Comparison of ENCODE assay signal across 8 cellular contexts in genomic region chr2:62197017-62197586, GRCh38. TPM values are rescaled to one million over a fixed set of nuclear protein-coding genes. Genes with fewer than 3 reads are reported as not detected.
DNase-seq lines count a peak whose midpoint lies in the region; ATAC-seq, FAIRE-seq and TF ChIP-seq lines count a peak whose summit lies in the region.

No MANE protein-coding gene starts in this region.

- under 1% methylated on average over 25 of the region's 31 CpGs for WGBS in mesenchymal stem cell

- no peak overlapping the region for H2BK120ac ChIP-seq in mesenchymal stem cell (ENCODE audit: low read depth, low read length)

- no peak overlapping the region for H2BK12ac ChIP-seq in mesenchymal stem cell (ENCODE audit: low read length in 2 of 2)

- no peaks in the 10 kb centered on the region for H3K27me3 ChIP-seq in mesenchymal stem cell (ENCODE audit: control insufficient read depth in 1 of 2, insufficient read depth in 1 of 2, low read length in 2 of 2)

- peak overlapping the region; percentile 14 for H4K8ac ChIP-seq in mesenchymal stem cell (ENCODE audit: low read length)

- H2AFZ ChIP-seq in mesenchymal stem cell (ENCODE audit: low read depth, low read length), result no peak overlapping the region

- peaks cover 4% of the 10 kb centered on the region for H3K79me1 ChIP-seq in mesenchymal stem cell (replicated peaks; ENCODE audit: low read length, poor library complexity, severe bottlenecking)

- H3K27me3 Mint-ChIP-seq in chondrocyte (ENCODE audit: low read depth), result no peaks in the 10 kb centered on the region

- H3K4me2 ChIP-seq in mesenchymal stem cell (ENCODE audit: low read length, poor library complexity, severe bottlenecking), result peak overlapping the region; percentile 96

- H3K14ac ChIP-seq in mesenchymal stem cell (ENCODE audit: low read length in 2 of 2), result no peak overlapping the region

- ATAC-seq in HG02678 (IDR thresholded peaks at IDR 0.05; ENCODE audit: unreplicated experiment), result peak; percentile 14
- ATAC-seq in GM19452 (IDR thresholded peaks at IDR 0.05; ENCODE audit: unreplicated experiment), result no peak

- H2BK5ac ChIP-seq in mesenchymal stem cell (ENCODE audit: low read depth, low read length, poor library complexity, severe bottlenecking), result no peak overlapping the region

- no peak overlapping the region for H4K91ac ChIP-seq in mesenchymal stem cell (ENCODE audit: low read length)

- no peaks in the 10 kb centered on the region for H3K9me3 Mint-ChIP-seq in chondrocyte (ENCODE audit: low read depth)

- H3K4me1 ChIP-seq in mesenchymal stem cell (ENCODE audit: control insufficient read depth, insufficient read depth, low read depth, low read length), result peaks cover 4% of the 10 kb centered on the region

- DNase-seq in CD1c-positive myeloid dendritic cell (ENCODE audit: extremely low spot score) (peak; percentile 32), UCSD-AML1 (lab: John Stamatoyannopoulos, UW; ENCODE audit: unreplicated experiment) (peak; percentile 29), chondrocyte (ENCODE audit: low spot score) (no peak), mesenchymal stem cell (no peak), substantia nigra (lab: John Stamatoyannopoulos, UW) (peak in 7 of 49 donors; percentile 8 to 37 (median 19)), GM12892 (ENCODE audit: insufficient read length) (no peak)

- H3K4me3 ChIP-seq in mesenchymal stem cell (ENCODE audit: insufficient read depth in 1 of 2, low read depth in 1 of 2, low read length in 2 of 2), result peak overlapping the region; percentile 94 to 97

- TF ChIP-seq POLR2A in GM12892 (IDR thresholded peaks at IDR 0.05; ENCODE audit: low read depth, low read length), result no peak

- H3K27ac Mint-ChIP-seq in chondrocyte (ENCODE audit: unreplicated experiment), result peak overlapping the region; percentile 45

- H2BK15ac ChIP-seq in mesenchymal stem cell (ENCODE audit: low read depth, poor library complexity, severe bottlenecking), result no peak overlapping the region

- no peak overlapping the region for H3K23ac ChIP-seq in mesenchymal stem cell (ENCODE audit: low read length in 2 of 2)

- no peak overlapping the region for H2AK5ac ChIP-seq in mesenchymal stem cell (ENCODE audit: low read length, severe bottlenecking)

- no peak overlapping the region for H3K4ac ChIP-seq in mesenchymal stem cell (ENCODE audit: low read depth in 1 of 2, low read length in 2 of 2)

- TF ChIP-seq CTCF in chondrocyte (IDR thresholded peaks at IDR 0.05), result peak; percentile 59

- no peak overlapping the region for H3K18ac ChIP-seq in mesenchymal stem cell (ENCODE audit: low read depth in 1 of 2, low read length in 2 of 2)

- no peaks in the 10 kb centered on the region for H3K9me3 ChIP-seq in mesenchymal stem cell (ENCODE audit: control insufficient read depth, low read length)

- H3K36me3 ChIP-seq in mesenchymal stem cell (ENCODE audit: control insufficient read depth in 1 of 2, insufficient read depth in 2 of 2, low read depth in 1 of 2, low read length in 2 of 2), result no peaks in the 10 kb centered on the region

- H3K27ac ChIP-seq in mesenchymal stem cell (ENCODE audit: low read length, poor library complexity, severe bottlenecking), result no peak overlapping the region
- H3K27ac ChIP-seq in substantia nigra (ENCODE audit: low read depth, low read length, poor library complexity, severe bottlenecking), result peak overlapping the region; percentile 83

- H3K4me1 Mint-ChIP-seq in chondrocyte (ENCODE audit: low read depth), result peaks cover 45% of the 10 kb centered on the region

- H3K4me3 Mint-ChIP-seq in chondrocyte (ENCODE audit: unreplicated experiment), result peak overlapping the region; percentile 84

- peak overlapping the region; percentile 91 for H3K9ac ChIP-seq in mesenchymal stem cell (ENCODE audit: low read length)

- no peak for FAIRE-seq in GM12892 (lab: Jason Lieb, UNC)

- H3K36me3 Mint-ChIP-seq in chondrocyte (ENCODE audit: low read depth), result peaks cover under 1% of the 10 kb centered on the region

RNA-seq across cellular contexts. Expression of gene B3GNT2, which starts 1.2 kb away (rescaled TPM):
- total RNA-seq in chondrocyte, result 8.0 to 22.7 TPM (median 22.4 TPM) in 3 replicates
- 22.1 TPM for polyA plus RNA-seq in mesenchymal stem cell (2013, experiment 1 of 2)
- 24.1 TPM for polyA plus RNA-seq in mesenchymal stem cell (2013, experiment 2 of 2)
- polyA plus RNA-seq in GM12892 (2012; ENCODE audit: missing spikeins), result 65.4 TPM

Comparison
In these comparisons a context has a peak if more than half of its experiments do, and no peak if none do; other contexts are left out.
1. DNase-seq: peak in CD1c-positive myeloid dendritic cell (single experiment) and UCSD-AML1 (single experiment); none in chondrocyte (single experiment), mesenchymal stem cell (single experiment) and GM12892 (single experiment).